Comparison of ENCODE assay signal across 7 cellular contexts in the genomic region with DNA sequence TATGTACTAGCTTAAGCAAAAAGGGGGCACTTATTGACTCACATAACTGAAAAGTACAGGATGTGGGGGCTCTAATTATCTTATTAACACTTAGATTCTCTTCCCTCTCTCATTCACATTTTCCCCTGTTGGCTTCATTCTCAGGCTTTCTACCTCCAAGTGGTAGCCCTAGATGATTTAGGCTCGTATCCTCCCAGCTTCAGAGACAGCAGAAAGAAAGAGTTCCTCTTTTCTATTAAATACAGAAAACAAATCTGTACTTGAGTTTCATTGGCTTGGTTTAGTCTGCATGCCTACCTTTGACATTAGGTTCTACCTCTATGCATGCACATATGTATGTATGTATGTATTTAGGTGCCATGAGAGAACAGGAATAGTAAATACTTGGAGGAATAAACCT.
"Had no signal": no experiment of that assay in that cellular context is flagged by ENCODE, and none has a peak within 500 bp of the region (broad histone marks: within the 10 kb centered on the region; RNA-seq: fewer than 3 reads in every experiment).

No MANE protein-coding gene starts in this region.

- FAIRE-seq: H1, H54 had no signal

- H2AFZ ChIP-seq: GM23338 had no signal

- H3K4me1 Mint-ChIP-seq: GM23338, H9 had no signal

- DNase-seq: H9, HCEC 1CT, IMR-90, KG1 had no signal

- ATAC-seq: GM23338 had no signal

- H3K4me3 Mint-ChIP-seq: GM23338, H9 had no signal

- H3K4me2 ChIP-seq: GM23338 had no signal

- H3K4me3 ChIP-seq: GM23338 had no signal

- H3K27ac Mint-ChIP-seq: GM23338, H9 had no signal
